ENCODE assay signal across 1 cellular context in the genomic region with DNA sequence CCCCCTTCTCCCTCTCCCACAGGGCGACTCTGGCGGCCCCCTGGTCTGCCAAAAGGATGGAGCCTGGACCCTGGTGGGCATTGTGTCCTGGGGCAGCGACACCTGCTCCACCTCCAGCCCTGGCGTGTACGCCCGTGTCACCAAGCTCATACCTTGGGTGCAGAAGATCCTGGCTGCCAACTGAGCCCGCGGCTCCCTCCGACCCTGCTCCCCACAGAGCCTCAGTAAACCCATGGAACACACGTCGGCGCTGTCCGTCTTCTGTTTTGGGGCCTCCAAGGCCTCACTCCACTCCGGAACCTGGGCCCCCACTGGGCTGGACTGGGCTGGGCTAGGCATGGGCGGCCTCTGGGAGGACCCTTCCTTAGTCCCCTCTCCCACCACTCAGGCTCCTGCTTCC.
TF ChIP-seq lines count a peak whose summit lies in the region.

No MANE protein-coding gene starts in this region.

TF ChIP-seq in A549, 52 proteins besides CTCF, POLR2A, EP300 and RAD21:
- TF ChIP-seq ZNF302 (CRISPR knock-in tag; IDR thresholded peaks at IDR 0.05), result no peak
- TF ChIP-seq JUN (IDR thresholded peaks at IDR 0.05), result 0 out of 5 replicates have a peak, but pooled peaks of 1 of the 2 experiments have one; percentile 19
